ENCODE assay signal across 23 cellular contexts in genomic region chr5:148798786-148799185, GRCh38. TPM values are rescaled to one million over a fixed set of nuclear protein-coding genes. Genes with fewer than 3 reads are reported as not detected.
"Had no signal": no experiment of that assay in that cellular context is flagged by ENCODE, and none has a peak within 500 bp of the region (broad histone marks: within the 10 kb centered on the region; RNA-seq: fewer than 3 reads in every experiment).

No MANE protein-coding gene starts in this region.

- H3K27ac Mint-ChIP-seq: T-cell had no signal

- ATAC-seq: HepG2, T-cell had no signal

- H3K4me3 Mint-ChIP-seq: T-cell had no signal

- H3K9ac ChIP-seq: KMS-11, SK-N-SH had no signal

- H3K27ac ChIP-seq: HL-60, KMS-11 had no signal

- H3K4me2 ChIP-seq: KMS-11, SK-N-SH had no signal

- DNase-seq: IMR-90, Kasumi-1, MM.1S, NCI-H1092 treated with DMSO at 0.1 percent for 48 hours, NCI-H1436, NCI-H187, NCI-H2029, NCI-H2081 treated with DMSO at 0.1 percent for 48 hours, NCI-H2171, NCI-H226, NCI-H446, NCI-H510A, NCI-H524 treated with DMSO at 0.1 percent for 48 hours, NCI-H69, NCI-H774, RPMI8226, SHP77, SK-N-SH, SW 1271, T-cell had no signal

- H3K9me3 ChIP-seq: SK-N-SH had no signal

RNA-seq across cellular contexts. Expression of gene ADRB2, which starts 27.6 kb away (rescaled TPM):
- total RNA-seq: HepG2 had no signal
- polyA plus RNA-seq: HepG2 had no signal
